In genomic region chr1:27481994-27482620, GRCh38 we compare ENCODE assay signal across 1 cellular context.
TF ChIP-seq lines count a peak whose summit lies in the region.

No MANE protein-coding gene starts in this region.

TF ChIP-seq in HepG2, 621 proteins besides CTCF, POLR2A, EP300 and RAD21 (continued from another document):
- TF ChIP-seq HMGXB4 (CRISPR knock-in tag; IDR thresholded peaks at IDR 0.05; ENCODE audit: borderline replicate concordance in 1 of 2, low read depth in 1 of 2): no peak
- no peak for TF ChIP-seq ZNF629 (CRISPR knock-in tag; conservative IDR thresholded peaks at IDR 0.05)
- TF ChIP-seq DR1 (CRISPR knock-in tag; IDR thresholded peaks at IDR 0.05): no peak
TF ChIP-seq in HepG2: peak in this region for 0.
